ENCODE assay signal across 12 cellular contexts in genomic region chr11:114149689-114150407, GRCh38.
DNase-seq lines count a peak whose midpoint lies in the region; ATAC-seq and TF ChIP-seq lines count a peak whose summit lies in the region.
"Had no signal": no experiment of that assay in that cellular context is flagged by ENCODE, and none has a peak within 500 bp of the region (broad histone marks: within the 10 kb centered on the region; RNA-seq: fewer than 3 reads in every experiment).

No MANE protein-coding gene starts in this region.

- H3K9me3 ChIP-seq in A673 (ENCODE audit: low read depth, low read length, poor library complexity, severe bottlenecking) (no peaks in the 10 kb centered on the region), Peyer's patch (no peaks in the 10 kb centered on the region)

- H3K4me3 ChIP-seq in A673 (ENCODE audit: low read depth, low read length, poor library complexity, severe bottlenecking): no peak overlapping the region
- no peak overlapping the region for H3K4me3 ChIP-seq in Peyer's patch

- TF ChIP-seq POLR2A in Peyer's patch (IDR thresholded peaks at IDR 0.05): no peak

- DNase-seq in A673 (ENCODE audit: low spot score): peak; percentile 89
- no peak for DNase-seq in Peyer's patch
- DNase-seq in fibroblast of gingiva (ENCODE audit: low read depth): peak; percentile 48
- peak; percentile 71 for DNase-seq in renal cortical epithelial cell (ENCODE audit: low read depth)
- DNase-seq in activated T-cell treated with anti-CD3 and anti-CD28 coated beads, Interleukin-2, amount 50 U/mL, for 24 hours: no peak
- DNase-seq in NOMO-1 treated with DMSO at 0.1 percent for 48 hours (lab: John Stamatoyannopoulos, UW; ENCODE audit: unreplicated experiment): no peak
- DNase-seq: NCI-H526 treated with DMSO at 0.1 percent for 48 hours; SHP77; stimulated activated CD4-positive, alpha-beta T cell treated with anti-CD3 and anti-CD28 coated beads, Interleukin-12 subunit alpha, Interleukin-12 subunit beta, amount 100 ng/mL, for 4 hours had no signal

- POLR2A ChIA-PET in A673 (lab: Charles Lee; ENCODE audit: low non-redundant PET): no interaction called here

- ATAC-seq in GM18870 (IDR thresholded peaks at IDR 0.05; ENCODE audit: unreplicated experiment) (no peak), GM21390 (IDR thresholded peaks at IDR 0.05; ENCODE audit: unreplicated experiment) (no peak)

- no peaks in the 10 kb centered on the region for H3K9me3 Mint-ChIP-seq in activated T-cell treated with anti-CD3 and anti-CD28 coated beads, Interleukin-2, amount 50 U/mL, for 24 hours
- H3K9me3 Mint-ChIP-seq: nephron had no signal

- peaks cover 35% of the 10 kb centered on the region for H3K4me1 Mint-ChIP-seq in activated T-cell treated with anti-CD3 and anti-CD28 coated beads, Interleukin-2, amount 50 U/mL, for 24 hours (ENCODE audit: low read depth)

- H3K27me3 ChIP-seq in A673 (replicated peaks; ENCODE audit: insufficient read depth, low read depth, low read length, poor library complexity) (no peaks in the 10 kb centered on the region), Peyer's patch (no peaks in the 10 kb centered on the region)

- H3K36me3 ChIP-seq in A673 (ENCODE audit: insufficient read depth, low read length, poor library complexity, severe bottlenecking) (no peaks in the 10 kb centered on the region), Peyer's patch (peaks cover 0 to 3% (median 0%) of the 10 kb centered on the region in 3 donors)

- H3K4me3 Mint-ChIP-seq in activated T-cell treated with anti-CD3 and anti-CD28 coated beads, Interleukin-2, amount 50 U/mL, for 24 hours: no peak overlapping the region
- H3K4me3 Mint-ChIP-seq: nephron had no signal

- no peak overlapping the region for H3K27ac Mint-ChIP-seq in activated T-cell treated with anti-CD3 and anti-CD28 coated beads, Interleukin-2, amount 50 U/mL, for 24 hours
- H3K27ac Mint-ChIP-seq: nephron had no signal

- no peaks in the 10 kb centered on the region for H3K36me3 Mint-ChIP-seq in activated T-cell treated with anti-CD3 and anti-CD28 coated beads, Interleukin-2, amount 50 U/mL, for 24 hours (ENCODE audit: low read depth)

- intact Hi-C loops in A673 (cut with micrococcal nuclease; ENCODE audit: unreplicated experiment): no loop called here

- CTCF ChIA-PET in A673 (lab: Charles Lee): no interaction called here

- TF ChIP-seq CTCF in A673 (conservative IDR thresholded peaks at IDR 0.05; ENCODE audit: low read depth, low read length): no peak
- TF ChIP-seq CTCF in Peyer's patch (IDR thresholded peaks at IDR 0.05): no peak

- H3K27ac ChIP-seq in A673 (ENCODE audit: low read depth, low read length, poor library complexity, severe bottlenecking) (peak overlapping the region; percentile 86), Peyer's patch (peak overlapping the region in 3 of 4 donors; percentile 21 to 95 (median 40))

- H3K27me3 Mint-ChIP-seq in activated T-cell treated with anti-CD3 and anti-CD28 coated beads, Interleukin-2, amount 50 U/mL, for 24 hours: no peaks in the 10 kb centered on the region

- BruUV-seq in A673 (replicated peaks; lab: Mats Ljungman, UMichigan): no TSS peak

- peaks cover 65% of the 10 kb centered on the region for H3K4me1 ChIP-seq in A673 (ENCODE audit: insufficient read depth, low read length, poor library complexity, severe bottlenecking)
- peaks cover 0 to 43% (median 3%) of the 10 kb centered on the region in 4 donors for H3K4me1 ChIP-seq in Peyer's patch

Comparison
In these comparisons a context has a peak if more than half of its experiments do, and no peak if none do; other contexts are left out.
1. DNase-seq: peak in A673 (single experiment), fibroblast of gingiva (single experiment) and renal cortical epithelial cell (single experiment); none in Peyer's patch (0 of 3), activated T-cell treated with anti-CD3 and anti-CD28 coated beads, Interleukin-2, amount 50 U/mL, for 24 hours (single experiment) and NOMO-1 treated with DMSO at 0.1 percent for 48 hours (single experiment).